ENCODE assay signal across 2 cellular contexts in the genomic region with DNA sequence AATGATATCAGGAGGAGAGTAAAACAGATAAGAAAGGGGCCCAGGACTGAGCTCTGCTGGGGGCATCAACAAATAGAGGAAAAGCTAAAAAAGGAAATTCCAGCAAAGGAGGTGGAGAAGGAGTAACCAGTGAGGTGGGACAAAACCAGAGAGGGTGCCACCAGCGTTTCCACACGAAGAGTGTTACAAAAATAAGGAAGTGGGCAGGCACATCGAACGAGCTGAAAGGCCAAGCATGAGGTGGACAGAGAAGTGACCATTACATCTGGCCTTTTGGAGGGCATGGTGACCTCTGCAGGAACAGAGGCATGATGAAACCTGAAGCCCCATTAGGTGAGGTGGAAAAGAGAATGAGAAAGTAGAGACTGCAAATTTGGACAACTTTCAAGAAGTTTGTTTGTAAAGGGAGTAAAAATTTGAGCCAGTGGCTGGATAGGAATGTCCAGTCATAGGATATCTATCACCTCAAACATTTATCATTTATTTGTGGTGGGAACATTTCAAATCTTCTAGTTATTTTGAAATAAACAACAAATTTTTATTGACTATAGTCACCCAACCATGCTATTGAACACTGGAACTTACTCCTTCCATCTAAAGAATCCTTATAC.
TF ChIP-seq lines count a peak whose summit lies in the region.

No MANE protein-coding gene starts in this region.

TF ChIP-seq in IMR-90, 13 proteins besides CTCF, POLR2A, EP300 and RAD21:
- TF ChIP-seq MAZ (IDR thresholded peaks at IDR 0.05; ENCODE audit: borderline replicate concordance, low read depth, low read length) (no peak), MAFK (IDR thresholded peaks at IDR 0.05; ENCODE audit: low read depth, low read length) (no peak), MXI1 (IDR thresholded peaks at IDR 0.05; ENCODE audit: borderline replicate concordance, low read depth, low read length) (no peak), RCOR1 (IDR thresholded peaks at IDR 0.05; ENCODE audit: insufficient replicate concordance, low read length) (no peak), SMC3 (IDR thresholded peaks at IDR 0.05; ENCODE audit: low read depth, low read length) (no peak), BHLHE40 (IDR thresholded peaks at IDR 0.05; ENCODE audit: low read depth, low read length) (no peak), CEBPB (IDR thresholded peaks at IDR 0.05; ENCODE audit: low read depth, low read length) (no peak), FOS (IDR thresholded peaks at IDR 0.05; ENCODE audit: low read depth, low read length) (no peak), NFE2L2 (IDR thresholded peaks at IDR 0.05; ENCODE audit: low read depth, low read length) (no peak), CHD1 (IDR thresholded peaks at IDR 0.05; ENCODE audit: low read depth, low read length) (no peak), RFX5 (IDR thresholded peaks at IDR 0.05; ENCODE audit: low read depth, low read length) (no peak)
- TF ChIP-seq, protein P1, sequence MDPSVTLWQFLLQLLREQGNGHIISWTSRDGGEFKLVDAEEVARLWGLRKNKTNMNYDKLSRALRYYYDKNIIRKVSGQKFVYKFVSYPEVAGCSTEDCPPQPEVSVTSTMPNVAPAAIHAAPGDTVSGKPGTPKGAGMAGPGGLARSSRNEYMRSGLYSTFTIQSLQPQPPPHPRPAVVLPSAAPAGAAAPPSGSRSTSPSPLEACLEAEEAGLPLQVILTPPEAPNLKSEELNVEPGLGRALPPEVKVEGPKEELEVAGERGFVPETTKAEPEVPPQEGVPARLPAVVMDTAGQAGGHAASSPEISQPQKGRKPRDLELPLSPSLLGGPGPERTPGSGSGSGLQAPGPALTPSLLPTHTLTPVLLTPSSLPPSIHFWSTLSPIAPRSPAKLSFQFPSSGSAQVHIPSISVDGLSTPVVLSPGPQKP (IDR thresholded peaks at IDR 0.05; ENCODE audit: borderline replicate concordance, low read depth, low read length), result no peak
- TF ChIP-seq, protein P2, sequence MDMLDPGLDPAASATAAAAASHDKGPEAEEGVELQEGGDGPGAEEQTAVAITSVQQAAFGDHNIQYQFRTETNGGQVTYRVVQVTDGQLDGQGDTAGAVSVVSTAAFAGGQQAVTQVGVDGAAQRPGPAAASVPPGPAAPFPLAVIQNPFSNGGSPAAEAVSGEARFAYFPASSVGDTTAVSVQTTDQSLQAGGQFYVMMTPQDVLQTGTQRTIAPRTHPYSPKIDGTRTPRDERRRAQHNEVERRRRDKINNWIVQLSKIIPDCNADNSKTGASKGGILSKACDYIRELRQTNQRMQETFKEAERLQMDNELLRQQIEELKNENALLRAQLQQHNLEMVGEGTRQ (IDR thresholded peaks at IDR 0.05; ENCODE audit: low read depth, low read length), result no peak

TF ChIP-seq in WTC11, 78 proteins besides CTCF, POLR2A, EP300 and RAD21:
- TF ChIP-seq ESRRA (CRISPR knock-in tag; IDR thresholded peaks at IDR 0.05; ENCODE audit: borderline replicate concordance), result no peak
- TF ChIP-seq, protein P3, sequence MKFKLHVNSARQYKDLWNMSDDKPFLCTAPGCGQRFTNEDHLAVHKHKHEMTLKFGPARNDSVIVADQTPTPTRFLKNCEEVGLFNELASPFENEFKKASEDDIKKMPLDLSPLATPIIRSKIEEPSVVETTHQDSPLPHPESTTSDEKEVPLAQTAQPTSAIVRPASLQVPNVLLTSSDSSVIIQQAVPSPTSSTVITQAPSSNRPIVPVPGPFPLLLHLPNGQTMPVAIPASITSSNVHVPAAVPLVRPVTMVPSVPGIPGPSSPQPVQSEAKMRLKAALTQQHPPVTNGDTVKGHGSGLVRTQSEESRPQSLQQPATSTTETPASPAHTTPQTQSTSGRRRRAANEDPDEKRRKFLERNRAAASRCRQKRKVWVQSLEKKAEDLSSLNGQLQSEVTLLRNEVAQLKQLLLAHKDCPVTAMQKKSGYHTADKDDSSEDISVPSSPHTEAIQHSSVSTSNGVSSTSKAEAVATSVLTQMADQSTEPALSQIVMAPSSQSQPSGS (CRISPR knock-in tag; IDR thresholded peaks at IDR 0.05; ENCODE audit: borderline replicate concordance, low read depth), result no peak
- TF ChIP-seq RORB (CRISPR knock-in tag; IDR thresholded peaks at IDR 0.05), result no peak
- TF ChIP-seq ZBTB21 (CRISPR knock-in tag; IDR thresholded peaks at IDR 0.05; ENCODE audit: borderline replicate concordance), result no peak
- TF ChIP-seq TP53 (CRISPR knock-in tag; IDR thresholded peaks at IDR 0.05), result no peak
- no peak for TF ChIP-seq NFATC4 (CRISPR knock-in tag; IDR thresholded peaks at IDR 0.05)
- no peak for TF ChIP-seq MLX (CRISPR knock-in tag; IDR thresholded peaks at IDR 0.05)
- TF ChIP-seq MAX (CRISPR knock-in tag; IDR thresholded peaks at IDR 0.05), result no peak
- no peak for TF ChIP-seq ETV6 (CRISPR knock-in tag; IDR thresholded peaks at IDR 0.05)
- TF ChIP-seq FOXK1 (CRISPR knock-in tag; IDR thresholded peaks at IDR 0.05), result no peak
TF ChIP-seq in WTC11: peak in this region for 0.
